In the genomic region with DNA sequence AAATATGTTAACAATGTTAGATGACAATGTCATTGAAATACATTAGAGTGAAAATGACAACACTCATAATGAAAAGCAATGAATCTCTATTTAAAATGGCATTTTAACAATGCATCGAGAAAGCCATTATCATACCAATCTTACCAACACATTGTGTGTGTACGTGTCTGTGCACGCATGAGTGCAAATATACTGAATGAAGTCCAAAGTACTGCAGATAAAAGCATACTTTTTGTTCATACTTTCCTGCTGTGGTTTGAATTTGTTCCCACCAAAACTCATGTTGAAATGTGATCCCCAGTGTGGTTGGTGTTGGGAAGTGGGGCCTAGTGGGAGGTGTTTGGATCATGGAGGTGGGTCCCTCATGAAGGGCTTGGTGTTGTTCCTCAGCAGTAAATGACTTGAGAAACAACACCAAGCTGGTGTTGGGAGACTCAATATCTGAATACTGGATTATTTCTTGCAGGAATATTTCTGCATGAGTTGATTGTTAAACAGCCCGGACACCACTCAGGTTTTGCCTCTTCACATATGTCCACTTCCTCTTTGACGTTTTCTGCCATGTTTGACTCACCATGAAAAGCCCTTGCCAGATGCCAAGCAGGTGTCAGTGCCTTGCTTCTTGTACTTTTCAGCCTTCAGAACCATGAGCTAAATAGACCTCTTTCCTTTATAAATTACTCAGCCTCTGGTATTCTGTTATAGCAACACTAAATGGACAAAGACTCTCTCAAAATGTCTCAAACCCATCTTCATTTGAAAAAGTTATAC, we compare ENCODE assay signal across 9 cellular contexts. TPM values are rescaled to one million over a fixed set of nuclear protein-coding genes. Genes with fewer than 3 reads are reported as not detected.
DNase-seq lines count a peak whose midpoint lies in the region; ATAC-seq and TF ChIP-seq lines count a peak whose summit lies in the region.
"Had no signal": no experiment of that assay in that cellular context is flagged by ENCODE, and none has a peak within 500 bp of the region (broad histone marks: within the 10 kb centered on the region; RNA-seq: fewer than 3 reads in every experiment).

No MANE protein-coding gene starts in this region.

- H3K27me3 ChIP-seq in Caco-2 (replicated peaks; ENCODE audit: control insufficient read depth, insufficient read depth, low read length) = no peaks in the 10 kb centered on the region

- H3K36me3 Mint-ChIP-seq in Caco-2 (ENCODE audit: insufficient read depth, unreplicated experiment) (no peaks in the 10 kb centered on the region), WTC11 (no peaks in the 10 kb centered on the region)

- peaks cover 12% of the 10 kb centered on the region for H3K9me3 Mint-ChIP-seq in Caco-2 (ENCODE audit: unreplicated experiment)
- no peaks in the 10 kb centered on the region for H3K9me3 Mint-ChIP-seq in WTC11

- no peaks in the 10 kb centered on the region for H3K9me3 ChIP-seq in Caco-2

- H3K4me3 Mint-ChIP-seq in Caco-2 (ENCODE audit: unreplicated experiment) (no peak overlapping the region), WTC11 (no peak overlapping the region)

- H3K4me1 Mint-ChIP-seq in Caco-2 (ENCODE audit: low read depth, unreplicated experiment) (peaks cover 18% of the 10 kb centered on the region), WTC11 (peaks cover 19% of the 10 kb centered on the region)

- H3K27me3 Mint-ChIP-seq in Caco-2 (ENCODE audit: insufficient read depth, unreplicated experiment) (no peaks in the 10 kb centered on the region), WTC11 (ENCODE audit: low read depth) (no peaks in the 10 kb centered on the region)

- no peaks in the 10 kb centered on the region for H3K36me3 ChIP-seq in Caco-2 (ENCODE audit: control insufficient read depth, insufficient read depth, low read length)

- DNase-seq in Caco-2 (peak; percentile 28 to 56), NAMALWA (ENCODE audit: low spot score) (peak; percentile 42), epithelial cell of proximal tubule (ENCODE audit: low read depth) (peak; percentile 88), WTC11 (ENCODE audit: low spot score) (no peak), NCI-H2171 treated with DMSO at 0.1 percent for 48 hours (lab: John Stamatoyannopoulos, UW) (no peak), T1000 (lab: John Stamatoyannopoulos, UW) (no peak)
- DNase-seq in activated naive CD4-positive, alpha-beta T cell treated with anti-CD3 and anti-CD28 coated beads, Interleukin-2, amount 50 U/mL, for 16 hours = no peak

- no peak for TF ChIP-seq CTCF in Caco-2 (IDR thresholded peaks at IDR 0.05; ENCODE audit: insufficient read depth in 1 of 2, low read depth in 1 of 2, low read length in 1 of 2, severe bottlenecking in 1 of 2, unreplicated experiment in 1 of 2)
- no peak for TF ChIP-seq CTCF in epithelial cell of proximal tubule (conservative IDR thresholded peaks at IDR 0.05; ENCODE audit: low read depth, low read length)
- TF ChIP-seq CTCF in WTC11 (IDR thresholded peaks at IDR 0.05) = no peak

- CTCF ChIA-PET in Caco-2 (lab: Charles Lee) (no interaction called here), WTC11 (lab: Charles Lee) (no interaction called here)

- peaks cover 24% of the 10 kb centered on the region for H3K4me1 ChIP-seq in Caco-2

- H3K4me3 ChIP-seq in Caco-2 (ENCODE audit: low read depth, low read length) = no peak overlapping the region
- H3K4me3 ChIP-seq in epithelial cell of proximal tubule (ENCODE audit: low read depth, low read length) = no peak overlapping the region

- POLR2A ChIA-PET in Caco-2 (lab: Charles Lee) = no interaction called here
- POLR2A ChIA-PET in WTC11 (lab: Charles Lee) = no interaction called here

- no TSS peak for BruUV-seq in Caco-2 (replicated peaks; lab: Mats Ljungman, UMichigan)

- H3K27ac Mint-ChIP-seq in Caco-2 (ENCODE audit: unreplicated experiment) (peak overlapping the region; percentile 71), WTC11 (no peak overlapping the region)

- intact Hi-C loops in Caco-2 (cut with micrococcal nuclease; ENCODE audit: unreplicated experiment) = loop anchor here (1.0 kb wide), 1 partner anchor 22 kb away; no protein-coding TSS in a partner anchor

- peak; percentile 20 for ATAC-seq in GM21786 (IDR thresholded peaks at IDR 0.05; ENCODE audit: unreplicated experiment)
- no peak for ATAC-seq in WTC11

TF ChIP-seq in WTC11, 78 proteins besides CTCF, POLR2A, EP300 and RAD21 (continues in another document):
- TF ChIP-seq GRHL2 (CRISPR knock-in tag; IDR thresholded peaks at IDR 0.05; ENCODE audit: insufficient replicate concordance, severe bottlenecking) (no peak), NFE2L1 (CRISPR knock-in tag; IDR thresholded peaks at IDR 0.05) (no peak), ZNF263 (CRISPR knock-in tag; IDR thresholded peaks at IDR 0.05; ENCODE audit: low read depth) (no peak), AR (CRISPR knock-in tag; IDR thresholded peaks at IDR 0.05) (no peak), IRF1 (CRISPR knock-in tag; IDR thresholded peaks at IDR 0.05) (no peak), ZNF532 (CRISPR knock-in tag; IDR thresholded peaks at IDR 0.05; ENCODE audit: borderline replicate concordance) (no peak), ERG (CRISPR knock-in tag; IDR thresholded peaks at IDR 0.05) (no peak), MYBL2 (CRISPR knock-in tag; IDR thresholded peaks at IDR 0.05) (no peak), TEAD1 (CRISPR knock-in tag; IDR thresholded peaks at IDR 0.05) (no peak), ZNF671 (CRISPR knock-in tag; IDR thresholded peaks at IDR 0.05) (no peak)

RNA-seq across cellular contexts. Expression of gene MACC1, which starts 24.5 kb away (rescaled TPM):
- 87.7 and 96.7 TPM in 2 replicates for total RNA-seq in Caco-2 (2022)
- 12.4 and 33.2 TPM in 2 replicates for total RNA-seq in epithelial cell of proximal tubule
- total RNA-seq in WTC11 (2021) = 14.6 to 23.0 TPM (median 22.4 TPM) in 3 replicates
- total RNA-seq: dermis microvascular lymphatic vessel endothelial cell had no signal

Comparison
In these comparisons a context has a peak if more than half of its experiments do, and no peak if none do; other contexts are left out.
1. DNase-seq: peak in Caco-2 (2 of 2), NAMALWA (single experiment) and epithelial cell of proximal tubule (single experiment); none in WTC11 (single experiment), NCI-H2171 treated with DMSO at 0.1 percent for 48 hours (single experiment), activated naive CD4-positive, alpha-beta T cell treated with anti-CD3 and anti-CD28 coated beads, Interleukin-2, amount 50 U/mL, for 16 hours (single experiment) and T1000 (single experiment).